2 cellular contexts compared by ENCODE assay signal in genomic region chr1:216937491-216937890, GRCh38.
TF ChIP-seq lines count a peak whose summit lies in the region.

No MANE protein-coding gene starts in this region.

TF ChIP-seq in SK-N-SH treated with all-trans-retinoic acid at 6 μM for 48 hours, 23 proteins besides CTCF, POLR2A, EP300 and RAD21 (continued from another document):
- TF ChIP-seq CSRNP3 (CRISPR knock-in tag; IDR thresholded peaks at IDR 0.05): no peak
- no peak for TF ChIP-seq ARNTL (CRISPR knock-in tag; IDR thresholded peaks at IDR 0.05; ENCODE audit: borderline replicate concordance, low read depth)
- no peak for TF ChIP-seq ZNF565 (CRISPR knock-in tag; conservative IDR thresholded peaks at IDR 0.05; ENCODE audit: low read depth)
- TF ChIP-seq PPARA (CRISPR knock-in tag; IDR thresholded peaks at IDR 0.05; ENCODE audit: borderline replicate concordance): no peak
- TF ChIP-seq, protein P1, sequence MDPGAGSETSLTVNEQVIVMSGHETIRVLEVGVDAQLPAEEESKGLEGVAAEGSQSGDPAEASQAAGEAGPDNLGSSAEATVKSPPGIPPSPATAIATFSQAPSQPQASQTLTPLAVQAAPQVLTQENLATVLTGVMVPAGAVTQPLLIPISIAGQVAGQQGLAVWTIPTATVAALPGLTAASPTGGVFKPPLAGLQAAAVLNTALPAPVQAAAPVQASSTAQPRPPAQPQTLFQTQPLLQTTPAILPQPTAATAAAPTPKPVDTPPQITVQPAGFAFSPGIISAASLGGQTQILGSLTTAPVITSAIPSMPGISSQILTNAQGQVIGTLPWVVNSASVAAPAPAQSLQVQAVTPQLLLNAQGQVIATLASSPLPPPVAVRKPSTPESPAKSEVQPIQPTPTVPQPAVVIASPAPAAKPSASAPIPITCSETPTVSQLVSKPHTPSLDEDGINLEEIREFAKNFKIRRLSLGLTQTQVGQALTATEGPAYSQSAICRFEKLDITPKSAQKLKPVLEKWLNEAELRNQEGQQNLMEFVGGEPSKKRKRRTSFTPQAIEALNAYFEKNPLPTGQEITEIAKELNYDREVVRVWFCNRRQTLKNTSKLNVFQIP (CRISPR knock-in tag; IDR thresholded peaks at IDR 0.05; ENCODE audit: borderline replicate concordance, low read depth): no peak
- TF ChIP-seq TCF4 (CRISPR knock-in tag; IDR thresholded peaks at IDR 0.05; ENCODE audit: borderline replicate concordance): no peak
- TF ChIP-seq RARB (CRISPR knock-in tag; IDR thresholded peaks at IDR 0.05): no peak
- no peak for TF ChIP-seq ESRRG (CRISPR knock-in tag; IDR thresholded peaks at IDR 0.05)
- no peak for TF ChIP-seq ZNF8 (CRISPR knock-in tag; IDR thresholded peaks at IDR 0.05)
- TF ChIP-seq, protein P2, sequence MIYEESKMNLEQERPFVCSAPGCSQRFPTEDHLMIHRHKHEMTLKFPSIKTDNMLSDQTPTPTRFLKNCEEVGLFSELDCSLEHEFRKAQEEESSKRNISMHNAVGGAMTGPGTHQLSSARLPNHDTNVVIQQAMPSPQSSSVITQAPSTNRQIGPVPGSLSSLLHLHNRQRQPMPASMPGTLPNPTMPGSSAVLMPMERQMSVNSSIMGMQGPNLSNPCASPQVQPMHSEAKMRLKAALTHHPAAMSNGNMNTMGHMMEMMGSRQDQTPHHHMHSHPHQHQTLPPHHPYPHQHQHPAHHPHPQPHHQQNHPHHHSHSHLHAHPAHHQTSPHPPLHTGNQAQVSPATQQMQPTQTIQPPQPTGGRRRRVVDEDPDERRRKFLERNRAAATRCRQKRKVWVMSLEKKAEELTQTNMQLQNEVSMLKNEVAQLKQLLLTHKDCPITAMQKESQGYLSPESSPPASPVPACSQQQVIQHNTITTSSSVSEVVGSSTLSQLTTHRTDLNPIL (CRISPR knock-in tag; IDR thresholded peaks at IDR 0.05; ENCODE audit: low read depth): no peak
- TF ChIP-seq ZFP3 (CRISPR knock-in tag; IDR thresholded peaks at IDR 0.05): no peak

TF ChIP-seq in SK-N-SH, 30 proteins besides CTCF, POLR2A, EP300 and RAD21 (continued from another document):
- no peak for TF ChIP-seq ZBTB33 (IDR thresholded peaks at IDR 0.05; ENCODE audit: borderline replicate concordance, low read depth)
- no peak for TF ChIP-seq SMC3 (IDR thresholded peaks at IDR 0.05; ENCODE audit: low read depth, low read length)
- no peak for TF ChIP-seq GABPA (IDR thresholded peaks at IDR 0.05; ENCODE audit: low read depth)
- TF ChIP-seq TAF1 (IDR thresholded peaks at IDR 0.05; ENCODE audit: borderline replicate concordance, low read depth, low read length): no peak
